Comparison of ENCODE assay signal across 8 cellular contexts in the genomic region with DNA sequence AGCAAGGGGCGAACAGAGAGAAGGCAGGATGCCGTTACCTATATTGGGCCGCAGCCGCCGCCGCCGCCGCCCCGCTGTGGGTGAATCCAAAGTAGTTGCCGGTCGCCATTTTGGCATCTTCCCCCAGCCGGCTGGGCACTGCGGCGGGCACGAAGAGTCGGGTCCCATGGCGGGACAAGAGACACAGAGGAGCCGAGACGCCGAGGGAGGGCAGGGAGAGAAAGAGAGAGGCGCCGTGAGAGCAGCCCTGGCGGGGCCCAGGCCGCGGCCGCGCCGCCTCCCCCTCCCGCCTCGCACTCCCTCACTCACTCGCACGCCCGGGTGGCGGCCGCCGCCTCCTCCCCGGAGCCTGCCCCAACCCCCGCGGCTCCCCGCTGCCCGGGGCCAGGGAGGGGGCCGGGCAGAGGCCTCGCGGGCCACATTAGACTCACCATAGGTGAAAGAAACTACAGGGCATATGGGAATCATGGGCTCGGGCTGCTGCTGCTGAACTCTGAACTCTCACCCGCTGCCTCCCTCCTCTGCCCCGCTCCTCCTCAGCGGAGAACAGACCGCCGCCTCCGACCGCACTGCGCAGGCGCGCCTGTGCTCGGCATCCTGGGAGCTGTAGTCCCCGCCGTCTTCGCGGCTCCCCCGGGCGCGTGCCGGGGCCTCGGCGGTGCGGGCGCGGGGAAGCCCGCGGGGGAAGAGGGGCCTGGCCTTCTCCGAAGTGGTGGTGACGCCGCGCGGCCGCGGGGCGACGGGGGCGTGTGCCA. TPM values are rescaled to one million over a fixed set of nuclear protein-coding genes. Genes with fewer than 3 reads are reported as not detected.
DNase-seq lines count a peak whose midpoint lies in the region; ATAC-seq and TF ChIP-seq lines count a peak whose summit lies in the region.

TSS of gene ZFR (minus strand) at position 550 of the 755 bp plus-strand sequence. CDS start at position 468, 82 bp downstream.

- H3K36me3 Mint-ChIP-seq in Caco-2 (ENCODE audit: insufficient read depth, unreplicated experiment) = peaks cover 14% of the 10 kb centered on the region
- peaks cover 18% of the 10 kb centered on the region for H3K36me3 Mint-ChIP-seq in activated CD8-positive, alpha-beta memory T cell treated with anti-CD3 and anti-CD28 coated beads, Interleukin-2, amount 10 ng/mL, durations not matched to agents 7 days and 5 days

- no peaks in the 10 kb centered on the region for H3K36me3 ChIP-seq in Caco-2 (ENCODE audit: control insufficient read depth, insufficient read depth, low read length)
- H3K36me3 ChIP-seq in HUES48 (ENCODE audit: control insufficient read depth, insufficient read depth, low read length) = peaks cover 7% of the 10 kb centered on the region; the same call in 1 of the 2 replicates
- peaks cover 13% of the 10 kb centered on the region for H3K36me3 ChIP-seq in NT2/D1 (ENCODE audit: insufficient read depth, insufficient read length, low read length)
- H3K36me3 ChIP-seq in endocrine pancreas (ENCODE audit: control insufficient read depth, insufficient read depth, low read length) = no peaks in the 10 kb centered on the region

- peaks cover 13% of the 10 kb centered on the region for H3K4me1 ChIP-seq in Caco-2
- H3K4me1 ChIP-seq in HUES48 (ENCODE audit: control insufficient read depth, insufficient read depth, low read length) = peaks cover 17% of the 10 kb centered on the region
- H3K4me1 ChIP-seq in NT2/D1 (ENCODE audit: insufficient read depth, insufficient read length) = no peaks in the 10 kb centered on the region
- peaks cover 9% of the 10 kb centered on the region for H3K4me1 ChIP-seq in endocrine pancreas (ENCODE audit: control insufficient read depth, insufficient read depth, low read length)

- H3K4me1 Mint-ChIP-seq in Caco-2 (ENCODE audit: low read depth, unreplicated experiment) = peaks cover 18% of the 10 kb centered on the region
- H3K4me1 Mint-ChIP-seq in activated CD8-positive, alpha-beta memory T cell treated with anti-CD3 and anti-CD28 coated beads, Interleukin-2, amount 10 ng/mL, durations not matched to agents 7 days and 5 days = peaks cover 33% of the 10 kb centered on the region

- peak; percentile 95 for DNase-seq in Caco-2
- peak; percentile 62 for DNase-seq in NT2/D1 (ENCODE audit: low read depth, low spot score)
- peak; percentile 96 for DNase-seq in activated CD8-positive, alpha-beta memory T cell treated with anti-CD3 and anti-CD28 coated beads, Interleukin-2, amount 10 ng/mL, durations not matched to agents 7 days and 5 days
- DNase-seq in mesenteric fat pad (ENCODE audit: low spot score) = peak; percentile 98
- peak; percentile 79 for DNase-seq in stimulated activated CD8-positive, alpha-beta memory T cell treated with anti-CD3 and anti-CD28 coated beads, Interleukin-15, amount 100 ng/mL, for 1 hour (ENCODE audit: low read depth)

- POLR2A ChIA-PET in Caco-2 (lab: Charles Lee) = interaction anchor here (0.6 to 0.7 kb wide), 2 partner anchors 30 to 146 kb away, joined by 3 to 6 read pairs; no protein-coding TSS in a partner anchor

- no peaks in the 10 kb centered on the region for H3K27me3 ChIP-seq in Caco-2 (replicated peaks; ENCODE audit: control insufficient read depth, insufficient read depth, low read length)
- peaks cover 16% of the 10 kb centered on the region for H3K27me3 ChIP-seq in HUES48 (ENCODE audit: control insufficient read depth, insufficient read depth, low read length)
- H3K27me3 ChIP-seq in NT2/D1 (ENCODE audit: insufficient read depth, insufficient read length) = peaks cover 9% of the 10 kb centered on the region
- H3K27me3 ChIP-seq in endocrine pancreas (ENCODE audit: control insufficient read depth, insufficient read depth, low read length) = no peaks in the 10 kb centered on the region

- ATAC-seq in GM21423 (IDR thresholded peaks at IDR 0.05; ENCODE audit: unreplicated experiment) = peak; percentile 77
- ATAC-seq in activated CD8-positive, alpha-beta memory T cell treated with anti-CD3 and anti-CD28 coated beads, Interleukin-2, amount 10 ng/mL, durations not matched to agents 7 days and 5 days = peak; percentile 92

- H3K27me3 Mint-ChIP-seq in Caco-2 (ENCODE audit: insufficient read depth, unreplicated experiment) = no peaks in the 10 kb centered on the region
- peaks cover 6% of the 10 kb centered on the region for H3K27me3 Mint-ChIP-seq in activated CD8-positive, alpha-beta memory T cell treated with anti-CD3 and anti-CD28 coated beads, Interleukin-2, amount 10 ng/mL, durations not matched to agents 7 days and 5 days

- peak within 1 kb of the TSS; percentile 98 for H3K4me3 ChIP-seq in Caco-2 (ENCODE audit: low read depth, low read length)
- peak within 1 kb of the TSS; percentile 87 for H3K4me3 ChIP-seq in HUES48 (ENCODE audit: low read depth, low read length)
- H3K4me3 ChIP-seq in NT2/D1 (ENCODE audit: insufficient read length, low read depth) = peak within 1 kb of the TSS; percentile 76
- peak within 1 kb of the TSS; percentile 91 for H3K4me3 ChIP-seq in endocrine pancreas (ENCODE audit: control insufficient read depth, insufficient read depth, low read length)

- intact Hi-C loops in Caco-2 (cut with micrococcal nuclease; ENCODE audit: unreplicated experiment) = loop anchor here (1.0 to 5.0 kb wide), 2 partner anchors 143 to 169 kb away; partner anchors contain the start of gene SUB1

- H3K27ac ChIP-seq in HUES48 (ENCODE audit: low read depth, low read length) = peak within 1 kb of the TSS; percentile 90

- BruUV-seq in Caco-2 (replicated peaks; lab: Mats Ljungman, UMichigan) = no TSS peak

- no peaks in the 10 kb centered on the region for H3K9me3 Mint-ChIP-seq in Caco-2 (ENCODE audit: unreplicated experiment)
- no peaks in the 10 kb centered on the region for H3K9me3 Mint-ChIP-seq in activated CD8-positive, alpha-beta memory T cell treated with anti-CD3 and anti-CD28 coated beads, Interleukin-2, amount 10 ng/mL, durations not matched to agents 7 days and 5 days (ENCODE audit: low read depth)

- H3K4me3 Mint-ChIP-seq in Caco-2 (ENCODE audit: unreplicated experiment) = peak within 1 kb of the TSS; percentile 82
- H3K4me3 Mint-ChIP-seq in activated CD8-positive, alpha-beta memory T cell treated with anti-CD3 and anti-CD28 coated beads, Interleukin-2, amount 10 ng/mL, durations not matched to agents 7 days and 5 days = peak within 1 kb of the TSS; percentile 92

- TF ChIP-seq CTCF in Caco-2 (IDR thresholded peaks at IDR 0.05; ENCODE audit: insufficient read depth in 1 of 2, low read depth in 1 of 2, low read length in 1 of 2, severe bottlenecking in 1 of 2, unreplicated experiment in 1 of 2) = no peak

- H3K27ac Mint-ChIP-seq in Caco-2 (ENCODE audit: unreplicated experiment) = peak within 1 kb of the TSS; percentile 39
- H3K27ac Mint-ChIP-seq in activated CD8-positive, alpha-beta memory T cell treated with anti-CD3 and anti-CD28 coated beads, Interleukin-2, amount 10 ng/mL, durations not matched to agents 7 days and 5 days = peak within 1 kb of the TSS; percentile 93

- no peaks in the 10 kb centered on the region for H3K9me3 ChIP-seq in Caco-2
- H3K9me3 ChIP-seq in HUES48 (ENCODE audit: control insufficient read depth, insufficient read depth, low read length) = no peaks in the 10 kb centered on the region
- no peaks in the 10 kb centered on the region for H3K9me3 ChIP-seq in NT2/D1 (ENCODE audit: insufficient read depth, low read length)
- H3K9me3 ChIP-seq in endocrine pancreas (ENCODE audit: control insufficient read depth, low read length) = no peaks in the 10 kb centered on the region

- H3K9ac ChIP-seq in HUES48 (ENCODE audit: low read depth, low read length) = peak within 1 kb of the TSS; percentile 88
- peak within 1 kb of the TSS; percentile 91 for H3K9ac ChIP-seq in NT2/D1 (ENCODE audit: insufficient read length, low read depth)
- peak within 1 kb of the TSS; percentile 84 for H3K9ac ChIP-seq in endocrine pancreas (ENCODE audit: control insufficient read depth, insufficient read depth, low read length)

- CTCF ChIA-PET in Caco-2 (lab: Charles Lee) = interaction anchor here (0.9 to 1.0 kb wide), 3 partner anchors 27 to 211 kb away, joined by 3 to 4 read pairs (median 3); no protein-coding TSS in a partner anchor
- CTCF ChIA-PET in activated CD8-positive, alpha-beta memory T cell treated with anti-CD3 and anti-CD28 coated beads, Interleukin-2, amount 10 ng/mL, durations not matched to agents 7 days and 5 days (lab: Charles Lee) = interaction anchor here (1.0 kb wide), 1 partner anchor 146 kb away, joined by 3 read pairs; no protein-coding TSS in a partner anchor

RNA-seq across cellular contexts. Expression of gene ZFR, which starts in this region (rescaled TPM):
- total RNA-seq in Caco-2 (2022) (75.1 and 78.3 TPM in 2 replicates), mesenteric fat pad (78.5 TPM)
- 10 to 100 TPM; 39.8 to 56.0 TPM for total RNA-seq in activated CD8-positive, alpha-beta memory T cell treated with anti-CD3 and anti-CD28 coated beads, Interleukin-2, amount 10 ng/mL, durations not matched to agents 7 days and 5 days

Comparison
In these comparisons a context has a peak if more than half of its experiments do, and no peak if none do; other contexts are left out.
1. Peak in every context shown above with its lines: DNase-seq, ATAC-seq, H3K4me3 ChIP-seq and H3K27ac ChIP-seq.